In the genomic region with DNA sequence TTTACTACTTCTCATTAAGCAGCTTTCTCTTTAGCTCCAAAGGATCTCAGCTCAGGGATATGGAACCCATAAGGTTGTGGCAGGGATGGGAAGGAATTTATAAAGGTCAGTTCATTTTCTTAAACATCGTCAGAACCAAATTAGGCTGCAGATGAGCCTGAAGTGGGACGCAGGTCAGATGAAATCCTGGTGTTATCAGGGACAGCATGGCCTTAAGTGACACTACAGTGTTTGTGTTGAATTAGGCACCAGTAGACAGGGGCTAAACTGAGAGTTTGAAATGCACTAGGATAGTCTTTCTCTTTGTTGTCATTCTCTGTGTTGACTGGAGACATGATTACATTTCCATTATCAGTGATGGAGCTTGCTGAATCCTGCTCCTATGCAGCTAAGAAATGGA, we compare ENCODE assay signal across 9 cellular contexts. TPM values are rescaled to one million over a fixed set of nuclear protein-coding genes. Genes with fewer than 3 reads are reported as not detected.
DNase-seq lines count a peak whose midpoint lies in the region; ATAC-seq and TF ChIP-seq lines count a peak whose summit lies in the region.
"Not testable (repeated sequence)": the region's sequence is repeated elsewhere in the genome, so short reads cannot be mapped to it uniquely, and the experiment has no call there.
"Had no signal": no experiment of that assay in that cellular context is flagged by ENCODE, and none has a peak within 500 bp of the region (broad histone marks: within the 10 kb centered on the region; RNA-seq: fewer than 3 reads in every experiment).

No MANE protein-coding gene starts in this region.

- not testable (repeated sequence) for H3K36me3 ChIP-seq in DND-41 (ENCODE audit: insufficient read depth, low read length); duodenal mucosa (ENCODE audit: control insufficient read depth in 1 of 2, insufficient read depth in 2 of 2, low read length in 2 of 2); left ventricle myocardium inferior; mucosa of stomach (ENCODE audit: control insufficient read depth, insufficient read depth, low read length); spleen

- H3K27ac ChIP-seq in DND-41 (ENCODE audit: low read length); duodenal mucosa (ENCODE audit: low read depth, low read length): not testable (repeated sequence)
- H3K27ac ChIP-seq in left ventricle myocardium inferior (replicated peaks) (peak overlapping the region; percentile 78), spleen (peak overlapping the region; percentile 41 to 82 (median 68))

- H3K9me3 ChIP-seq in DND-41 (ENCODE audit: insufficient read depth, low read length, severe bottlenecking); duodenal mucosa (ENCODE audit: control insufficient read depth in 1 of 2, low read length in 2 of 2); left ventricle myocardium inferior (replicated peaks); mucosa of stomach (ENCODE audit: control insufficient read depth, low read length); spleen: not testable (repeated sequence)

- not testable (repeated sequence) for DNase-seq in DND-41; activated naive CD4-positive, alpha-beta T cell treated with anti-CD3 and anti-CD28 coated beads, Interleukin-2, amount 10 ng/mL, durations not matched to agents 7 days and 5 days; left ventricle myocardium inferior; spleen

- not testable (repeated sequence) for H3K9ac ChIP-seq in DND-41 (ENCODE audit: low read depth, low read length); duodenal mucosa (ENCODE audit: low read depth in 1 of 2, low read length in 2 of 2)
- H3K9ac ChIP-seq in mucosa of stomach (ENCODE audit: low read length) = peak overlapping the region; percentile 38

- intact Hi-C loops in left ventricle myocardium inferior (cut with micrococcal nuclease); spleen (cut with DNase I; ENCODE audit: low total_unique reads): not testable (repeated sequence)

- not testable (repeated sequence) for TF ChIP-seq CTCF in DND-41 (IDR thresholded peaks at IDR 0.05; ENCODE audit: borderline replicate concordance, extremely low read depth, low read length, poor library complexity, severe bottlenecking); left ventricle myocardium inferior (IDR thresholded peaks at IDR 0.05; ENCODE audit: borderline replicate concordance); spleen (IDR thresholded peaks at IDR 0.05 in 8 of 11, conservative IDR thresholded peaks at IDR 0.05 in 3 of 11)

- not testable (repeated sequence) for H3K4me1 ChIP-seq in DND-41 (ENCODE audit: insufficient read depth, low read length); duodenal mucosa (ENCODE audit: control insufficient read depth in 1 of 2, insufficient read depth in 2 of 2, low read length in 2 of 2); mucosa of stomach (ENCODE audit: control insufficient read depth, insufficient read depth, low read length)
- peaks cover 13% of the 10 kb centered on the region for H3K4me1 ChIP-seq in left ventricle myocardium inferior
- peaks cover 0 to 36% (median 2%) of the 10 kb centered on the region in 6 donors for H3K4me1 ChIP-seq in spleen

- H3K27me3 ChIP-seq in DND-41 (ENCODE audit: insufficient read depth, low read length, poor library complexity); duodenal mucosa (ENCODE audit: control insufficient read depth in 1 of 2, insufficient read depth in 2 of 2, low read length in 2 of 2); left ventricle myocardium inferior (ENCODE audit: low read depth); mucosa of stomach (ENCODE audit: control insufficient read depth, insufficient read depth, low read length); spleen (replicated peaks in 1 of 7): not testable (repeated sequence)

- 18 to 48% (median 26%) methylated on average over 2 of the region's 2 CpGs for WGBS in spleen, 5 donors

- not testable (repeated sequence) for H3K4me3 ChIP-seq in DND-41 (ENCODE audit: low read depth in 1 of 2, low read length in 2 of 2); mucosa of stomach (ENCODE audit: low read length)
- H3K4me3 ChIP-seq in duodenal mucosa (ENCODE audit: low read depth in 1 of 2, low read length in 2 of 2) = peak overlapping the region; percentile 47 to 55
- H3K4me3 ChIP-seq in left ventricle myocardium inferior = peak overlapping the region; percentile 63
- peak overlapping the region; percentile 9 to 59 (median 22) for H3K4me3 ChIP-seq in spleen

- not testable (repeated sequence) for H3K9me3 Mint-ChIP-seq in T-helper 1 cell treated with Interleukin-12 subunit alpha and Interleukin-12 subunit beta and Interleukin-4 antibody, amounts not matched to agents 30 μg/mL and 1 μg/mL, for 36 hours; activated naive CD4-positive, alpha-beta T cell treated with anti-CD3 and anti-CD28 coated beads, Interleukin-2, amount 10 ng/mL, durations not matched to agents 7 days and 5 days

- H3K4me2 ChIP-seq in DND-41 (ENCODE audit: insufficient read depth, low read length) = peak overlapping the region; percentile 51; the same call in 1 of the 2 replicates

- not testable (repeated sequence) for H4K20me1 ChIP-seq in DND-41 (ENCODE audit: insufficient read depth, low read length)

- not testable (repeated sequence) for H3K27me3 Mint-ChIP-seq in T-helper 1 cell treated with Interleukin-12 subunit alpha and Interleukin-12 subunit beta and Interleukin-4 antibody, amounts not matched to agents 30 μg/mL and 1 μg/mL, for 36 hours (ENCODE audit: low read depth)
- H3K27me3 Mint-ChIP-seq in activated naive CD4-positive, alpha-beta T cell treated with anti-CD3 and anti-CD28 coated beads, Interleukin-2, amount 10 ng/mL, durations not matched to agents 7 days and 5 days = peaks cover 16% of the 10 kb centered on the region

- not testable (repeated sequence) for TF ChIP-seq POLR2A in spleen (IDR thresholded peaks at IDR 0.05)

- H3K4me3 Mint-ChIP-seq in T-helper 1 cell treated with Interleukin-12 subunit alpha and Interleukin-12 subunit beta and Interleukin-4 antibody, amounts not matched to agents 30 μg/mL and 1 μg/mL, for 36 hours = peak overlapping the region; percentile 82
- H3K4me3 Mint-ChIP-seq in activated naive CD4-positive, alpha-beta T cell treated with anti-CD3 and anti-CD28 coated beads, Interleukin-2, amount 10 ng/mL, durations not matched to agents 7 days and 5 days = peak overlapping the region; percentile 73

- peaks cover 20% of the 10 kb centered on the region for H3K4me1 Mint-ChIP-seq in T-helper 1 cell treated with Interleukin-12 subunit alpha and Interleukin-12 subunit beta and Interleukin-4 antibody, amounts not matched to agents 30 μg/mL and 1 μg/mL, for 36 hours (ENCODE audit: low read depth)
- H3K4me1 Mint-ChIP-seq in activated naive CD4-positive, alpha-beta T cell treated with anti-CD3 and anti-CD28 coated beads, Interleukin-2, amount 10 ng/mL, durations not matched to agents 7 days and 5 days = peaks cover 22% of the 10 kb centered on the region

- ATAC-seq in DND-41 (ENCODE audit: insufficient read depth, low read depth) = 0 out of 3 replicates have a peak, but pooled peaks have one; percentile 27

- CTCF ChIA-PET in activated naive CD4-positive, alpha-beta T cell treated with anti-CD3 and anti-CD28 coated beads, Interleukin-2, amount 10 ng/mL, durations not matched to agents 7 days and 5 days (lab: Charles Lee) = interaction anchor here (1.4 kb wide), 1 partner anchor 49 kb away, joined by 3 read pairs; no protein-coding TSS in a partner anchor

- peak overlapping the region; percentile 36 for H2AFZ ChIP-seq in DND-41 (ENCODE audit: low read depth, low read length)

- not testable (repeated sequence) for H3K79me2 ChIP-seq in DND-41 (ENCODE audit: insufficient read depth, low read length)

- peak overlapping the region; percentile 74 for H3K27ac Mint-ChIP-seq in T-helper 1 cell treated with Interleukin-12 subunit alpha and Interleukin-12 subunit beta and Interleukin-4 antibody, amounts not matched to agents 30 μg/mL and 1 μg/mL, for 36 hours
- peak overlapping the region; percentile 43 for H3K27ac Mint-ChIP-seq in activated naive CD4-positive, alpha-beta T cell treated with anti-CD3 and anti-CD28 coated beads, Interleukin-2, amount 10 ng/mL, durations not matched to agents 7 days and 5 days

- not testable (repeated sequence) for H3K36me3 Mint-ChIP-seq in T-helper 1 cell treated with Interleukin-12 subunit alpha and Interleukin-12 subunit beta and Interleukin-4 antibody, amounts not matched to agents 30 μg/mL and 1 μg/mL, for 36 hours (ENCODE audit: low read depth); activated naive CD4-positive, alpha-beta T cell treated with anti-CD3 and anti-CD28 coated beads, Interleukin-2, amount 10 ng/mL, durations not matched to agents 7 days and 5 days

RNA-seq across cellular contexts. Expression of a gene that starts 43.9 kb away (rescaled TPM):
- total RNA-seq in left ventricle myocardium inferior (0.08 TPM), spleen (under 1 TPM; 0.19 to 0.46 (median 0.25) TPM)
- under 1 TPM; 0.02 to 0.26 (median 0.05) TPM for polyA plus RNA-seq in spleen
- total RNA-seq: activated B cell treated with CpG ODN at 0.5 μM for 24 hours had no signal
- polyA plus RNA-seq: neural cell had no signal
